22 cellular contexts compared by ENCODE assay signal in genomic region chr6:40526036-40526435, GRCh38.
DNase-seq lines count a peak whose midpoint lies in the region; ATAC-seq, FAIRE-seq and TF ChIP-seq lines count a peak whose summit lies in the region.
"Had no signal": no experiment of that assay in that cellular context is flagged by ENCODE, and none has a peak within 500 bp of the region (broad histone marks: within the 10 kb centered on the region; RNA-seq: fewer than 3 reads in every experiment).

No MANE protein-coding gene starts in this region.

- H3K9me3 ChIP-seq in adrenal gland (replicated peaks in 1 of 3) (no peaks in the 10 kb centered on the region), small intestine (ENCODE audit: control insufficient read depth, low read depth) (no peaks in the 10 kb centered on the region), gastrocnemius medialis (no peaks in the 10 kb centered on the region)
- H3K9me3 ChIP-seq: BE2C had no signal

- H3K36me3 ChIP-seq in GM23338 (ENCODE audit: insufficient read depth) (no peaks in the 10 kb centered on the region), adrenal gland (replicated peaks in 1 of 2) (no peaks in the 10 kb centered on the region), small intestine (ENCODE audit: control insufficient read depth in 2 of 2, insufficient read depth in 2 of 2, low read length in 2 of 2) (no peaks in the 10 kb centered on the region), gastrocnemius medialis (no peaks in the 10 kb centered on the region)
- H3K36me3 ChIP-seq: BE2C had no signal

- ATAC-seq in GM23338 (no peak), left lobe of liver (peak; percentile 65), gastrocnemius medialis (no peak)
- ATAC-seq: HCT116, K562 had no signal

- no peaks in the 10 kb centered on the region for H3K27me3 ChIP-seq in GM23338 (ENCODE audit: insufficient read depth)
- no peaks in the 10 kb centered on the region for H3K27me3 ChIP-seq in adrenal gland
- H3K27me3 ChIP-seq in small intestine (ENCODE audit: control insufficient read depth in 2 of 2, insufficient read depth in 2 of 2, low read length in 2 of 2), result no peaks in the 10 kb centered on the region
- H3K27me3 ChIP-seq in gastrocnemius medialis, result no peaks in the 10 kb centered on the region
- H3K27me3 ChIP-seq: BE2C had no signal

- H3K36me3 Mint-ChIP-seq in GM23338 (ENCODE audit: low read depth), result no peaks in the 10 kb centered on the region
- H3K36me3 Mint-ChIP-seq: CD4-positive, CD25-positive, alpha-beta regulatory T cell; CD8-positive, alpha-beta memory T cell had no signal

- peaks cover 63% of the 10 kb centered on the region for H3K4me1 Mint-ChIP-seq in GM23338
- H3K4me1 Mint-ChIP-seq: CD4-positive, CD25-positive, alpha-beta regulatory T cell; CD8-positive, alpha-beta memory T cell had no signal

- no peaks in the 10 kb centered on the region for H3K9me3 Mint-ChIP-seq in GM23338
- H3K9me3 Mint-ChIP-seq: CD8-positive, alpha-beta memory T cell had no signal

- no peaks in the 10 kb centered on the region for H3K9me2 ChIP-seq in GM23338 (ENCODE audit: insufficient read depth)

- no peak overlapping the region for H3K27ac Mint-ChIP-seq in GM23338
- H3K27ac Mint-ChIP-seq: CD4-positive, CD25-positive, alpha-beta regulatory T cell; HFFc6 had no signal

- 0 out of 2 replicates have a peak overlapping the region, but pooled peaks have one; percentile 77 for H3K4me2 ChIP-seq in GM23338

- DNase-seq in GM23338 (ENCODE audit: low spot score) (no peak), adrenal gland (peak in 6 of 7 donors; percentile 47 to 71 (median 60)), left lobe of liver (ENCODE audit: low spot score) (peak; percentile 48), small intestine (peak; percentile 69), glomerular visceral epithelial cell (ENCODE audit: extremely low spot score) (no peak), A172 (ENCODE audit: low spot score) (no peak), gastrocnemius medialis (no peak)
- DNase-seq: 8988T; BE2C; C1 segment of cervical spinal cord; CD4-positive, CD25-positive, alpha-beta regulatory T cell; CD8-positive, alpha-beta memory T cell; COR-L47; HFFc6; IMR-90 had no signal

- H3F3A ChIP-seq in GM23338 (replicated peaks; ENCODE audit: low read depth), result peaks cover 9% of the 10 kb centered on the region; the same call in 1 of the 2 replicates

- H3K4me1 ChIP-seq in GM23338 (ENCODE audit: insufficient read depth) (peaks cover 47% of the 10 kb centered on the region), adrenal gland (replicated peaks in 1 of 2) (peaks cover 0 to 7% of the 10 kb centered on the region in 2 donors), small intestine (ENCODE audit: control insufficient read depth in 2 of 2, insufficient read depth in 1 of 2, low read depth in 1 of 2, low read length in 1 of 2) (peaks cover 0 to 17% of the 10 kb centered on the region in 2 donors), gastrocnemius medialis (no peaks in the 10 kb centered on the region)
- H3K4me1 ChIP-seq: BE2C had no signal

- H4K20me1 ChIP-seq in GM23338 (replicated peaks; ENCODE audit: insufficient read depth), result no peaks in the 10 kb centered on the region

- no peak for TF ChIP-seq POLR2A in adrenal gland (IDR thresholded peaks at IDR 0.05)
- TF ChIP-seq POLR2A in gastrocnemius medialis (IDR thresholded peaks at IDR 0.05), result no peak

- no peak overlapping the region for H3K4me3 Mint-ChIP-seq in GM23338
- H3K4me3 Mint-ChIP-seq: CD4-positive, CD25-positive, alpha-beta regulatory T cell; CD8-positive, alpha-beta memory T cell; HFFc6 had no signal

- FAIRE-seq in small intestine (lab: Jason Lieb, UNC), result no peak
- FAIRE-seq: D721Med, G401.6, GM12891, GM19239, H54, K562 had no signal

- WGBS in adrenal gland, 4 donors, result 30 to 63% (median 51%) methylated on average over 6 of the region's 6 CpGs
- WGBS in small intestine, 3 donors, result 48 to 53% (median 50%) methylated on average over 6 of the region's 6 CpGs

- peaks cover 2% of the 10 kb centered on the region for H3K27me3 Mint-ChIP-seq in GM23338 (ENCODE audit: insufficient read depth, low read depth, poor library complexity)

- no peak for TF ChIP-seq CTCF in GM23338 (conservative IDR thresholded peaks at IDR 0.05; ENCODE audit: low read depth in 2 of 2)
- TF ChIP-seq CTCF in adrenal gland (IDR thresholded peaks at IDR 0.05), result no peak
- no peak for TF ChIP-seq CTCF in gastrocnemius medialis (IDR thresholded peaks at IDR 0.05 in 4 of 5, conservative IDR thresholded peaks at IDR 0.05 in 1 of 5)

- H3K27ac ChIP-seq in GM23338 (ENCODE audit: low read depth) (peak overlapping the region; percentile 63; the same call in 1 of the 2 replicates), adrenal gland (no peak overlapping the region), small intestine (ENCODE audit: low read depth in 1 of 2, low read length in 1 of 2) (peak overlapping the region in 1 of 2 donors; percentile 63), gastrocnemius medialis (no peak overlapping the region)

- H2AFZ ChIP-seq in GM23338, result 0 out of 2 replicates have a peak overlapping the region, but pooled peaks have one; percentile 52

- in situ Hi-C loops in gastrocnemius medialis (cut with MboI; ENCODE audit: low sequenced_read_pairs in 4 of 4), result no loop called here

- intact Hi-C loops in adrenal gland (cut with DNase I), result no loop called here
- intact Hi-C loops in gastrocnemius medialis (cut with DNase I; ENCODE audit: low total_unique reads), result no loop called here

- H3K79me2 ChIP-seq in GM23338 (replicated peaks; ENCODE audit: insufficient read depth), result no peaks in the 10 kb centered on the region

- H3K4me3 ChIP-seq in GM23338, result no peak overlapping the region
- H3K4me3 ChIP-seq in adrenal gland, result no peak overlapping the region
- H3K4me3 ChIP-seq in small intestine (ENCODE audit: low read depth in 1 of 2, low read length in 2 of 2), result no peak overlapping the region
- H3K4me3 ChIP-seq in gastrocnemius medialis, result no peak overlapping the region
- H3K4me3 ChIP-seq: K562 had no signal

TF ChIP-seq in GM23338, 12 proteins besides CTCF, POLR2A, EP300 and RAD21:
- TF ChIP-seq ZNF331 (CRISPR knock-in tag; IDR thresholded peaks at IDR 0.05; ENCODE audit: low read depth), result no peak
- TF ChIP-seq REST (IDR thresholded peaks at IDR 0.05; ENCODE audit: unreplicated experiment), result no peak
- TF ChIP-seq ZNF114 (CRISPR knock-in tag; IDR thresholded peaks at IDR 0.05), result no peak
- TF ChIP-seq EZH2phosphoT487 (IDR thresholded peaks at IDR 0.05; ENCODE audit: unreplicated experiment), result no peak
- no peak for TF ChIP-seq EZH2 (IDR thresholded peaks at IDR 0.05; ENCODE audit: low read depth, unreplicated experiment)
- TF ChIP-seq CREB1 (CRISPR knock-in tag; IDR thresholded peaks at IDR 0.05; ENCODE audit: low read depth), result no peak
- no peak for TF ChIP-seq STAT1 (IDR thresholded peaks at IDR 0.05; ENCODE audit: unreplicated experiment)
- TF ChIP-seq POLR2AphosphoS5 (IDR thresholded peaks at IDR 0.05; ENCODE audit: low read depth), result no peak
- no peak for TF ChIP-seq NANOG (IDR thresholded peaks at IDR 0.05; ENCODE audit: borderline replicate concordance)
- TF ChIP-seq, protein P1, sequence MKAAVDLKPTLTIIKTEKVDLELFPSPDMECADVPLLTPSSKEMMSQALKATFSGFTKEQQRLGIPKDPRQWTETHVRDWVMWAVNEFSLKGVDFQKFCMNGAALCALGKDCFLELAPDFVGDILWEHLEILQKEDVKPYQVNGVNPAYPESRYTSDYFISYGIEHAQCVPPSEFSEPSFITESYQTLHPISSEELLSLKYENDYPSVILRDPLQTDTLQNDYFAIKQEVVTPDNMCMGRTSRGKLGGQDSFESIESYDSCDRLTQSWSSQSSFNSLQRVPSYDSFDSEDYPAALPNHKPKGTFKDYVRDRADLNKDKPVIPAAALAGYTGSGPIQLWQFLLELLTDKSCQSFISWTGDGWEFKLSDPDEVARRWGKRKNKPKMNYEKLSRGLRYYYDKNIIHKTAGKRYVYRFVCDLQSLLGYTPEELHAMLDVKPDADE (IDR thresholded peaks at IDR 0.05), result no peak

Comparison
In these comparisons a context has a peak if more than half of its experiments do, and no peak if none do; other contexts are left out.
1. DNase-seq: peak in adrenal gland (6 of 7), left lobe of liver (single experiment) and small intestine (single experiment); none in GM23338 (single experiment), glomerular visceral epithelial cell (single experiment), A172 (single experiment) and gastrocnemius medialis (0 of 2).